8 cellular contexts compared by ENCODE assay signal in genomic region chr11:66266378-66267038, GRCh38. TPM values are rescaled to one million over a fixed set of nuclear protein-coding genes. Genes with fewer than 3 reads are reported as not detected.
DNase-seq lines count a peak whose midpoint lies in the region; TF ChIP-seq lines count a peak whose summit lies in the region.

No MANE protein-coding gene starts in this region.

- TF ChIP-seq CTCF in AG09309 (IDR thresholded peaks at IDR 0.05; ENCODE audit: control insufficient read depth, insufficient read depth, low read depth, low read length, missing control alignments): no peak
- no peak for TF ChIP-seq CTCF in coronary artery (IDR thresholded peaks at IDR 0.05)
- no peak for TF ChIP-seq CTCF in nephron progenitor cell (IDR thresholded peaks at IDR 0.05)

- H3K27ac ChIP-seq in coronary artery: peak overlapping the region; percentile 91 to 99

- H3K36me3 Mint-ChIP-seq in IgD-negative memory B cell (no peaks in the 10 kb centered on the region), nephron progenitor cell (ENCODE audit: low read depth) (peaks cover 15% of the 10 kb centered on the region)

- no peak for DNase-seq in AG09309 (ENCODE audit: low read depth)
- no peak for DNase-seq in coronary artery (ENCODE audit: low spot score)
- no peak for DNase-seq in nephron progenitor cell
- no peak for DNase-seq in stimulated activated CD4-positive, alpha-beta T cell treated with anti-CD3 and anti-CD28 coated beads, Interleukin-2, amount 100 ng/mL, for 24 hours
- no peak for DNase-seq in stimulated activated CD4-positive, alpha-beta T cell treated with anti-CD3 and anti-CD28 coated beads, Interleukin-4, amount 100 ng/mL, for 24 hours
- DNase-seq in kidney glomerular epithelial cell (lab: John Stamatoyannopoulos, UW): no peak
- no peak for DNase-seq in stimulated activated CD4-positive, alpha-beta T cell treated with anti-CD3 and anti-CD28 coated beads, Interleukin-4, amount 100 ng/mL, for 1 hour

- peaks cover 6 to 23% (median 17%) of the 10 kb centered on the region in 3 donors for H3K4me1 Mint-ChIP-seq in IgD-negative memory B cell
- H3K4me1 Mint-ChIP-seq in nephron progenitor cell: peaks cover 25% of the 10 kb centered on the region

- no peaks in the 10 kb centered on the region for H3K27me3 Mint-ChIP-seq in IgD-negative memory B cell
- H3K27me3 Mint-ChIP-seq in nephron progenitor cell (ENCODE audit: low read depth, poor library complexity): no peaks in the 10 kb centered on the region

- peak overlapping the region in 1 of 4 donors; percentile 94 for H3K4me3 Mint-ChIP-seq in IgD-negative memory B cell
- peak overlapping the region; percentile 96 for H3K4me3 Mint-ChIP-seq in nephron progenitor cell

- H3K9me3 Mint-ChIP-seq in IgD-negative memory B cell (no peaks in the 10 kb centered on the region), nephron progenitor cell (no peaks in the 10 kb centered on the region)

- H3K27ac Mint-ChIP-seq in IgD-negative memory B cell (peak overlapping the region in 2 of 3 donors; percentile 96 to 97), nephron progenitor cell (no peak overlapping the region)

- peak overlapping the region; percentile 67; the same call in 1 of the 2 replicates for H3K4me3 ChIP-seq in AG09309 (ENCODE audit: control insufficient read depth, low read depth, low read length)
- peak overlapping the region; percentile 93 for H3K4me3 ChIP-seq in coronary artery

RNA-seq across cellular contexts. Expression of gene RAB1B, which starts 1.9 kb away (rescaled TPM):
- polyA plus RNA-seq in IgD-negative memory B cell: 14.8 TPM

RNA-seq across cellular contexts. Expression of gene KLC2, which starts 9.0 kb away (rescaled TPM):
- polyA plus RNA-seq in IgD-negative memory B cell: 13.6 TPM

RNA-seq across cellular contexts. Expression of gene CNIH2, which starts 11.5 kb away (rescaled TPM):
- not detected for polyA plus RNA-seq in IgD-negative memory B cell

RNA-seq across cellular contexts. Expression of gene YIF1A, which starts 22.4 kb away (rescaled TPM):
- 72.5 TPM for polyA plus RNA-seq in IgD-negative memory B cell

RNA-seq across cellular contexts. Expression of gene TMEM151A, which starts 25.2 kb away (rescaled TPM):
- not detected for polyA plus RNA-seq in IgD-negative memory B cell
